18 cellular contexts compared by ENCODE assay signal in genomic region chr22:48106715-48107259, GRCh38.
DNase-seq lines count a peak whose midpoint lies in the region; FAIRE-seq and TF ChIP-seq lines count a peak whose summit lies in the region.
"Had no signal": no experiment of that assay in that cellular context is flagged by ENCODE, and none has a peak within 500 bp of the region (broad histone marks: within the 10 kb centered on the region; RNA-seq: fewer than 3 reads in every experiment).

No MANE protein-coding gene starts in this region.

- H3K27me3 Mint-ChIP-seq in type B pancreatic cell: peaks cover 28% of the 10 kb centered on the region

- no peaks in the 10 kb centered on the region for H3K36me3 Mint-ChIP-seq in type B pancreatic cell
- H3K36me3 Mint-ChIP-seq: CD4-positive, alpha-beta memory T cell had no signal

- H3K27ac Mint-ChIP-seq in type B pancreatic cell: no peak overlapping the region
- H3K27ac Mint-ChIP-seq: CD4-positive, alpha-beta memory T cell had no signal

- H3K27me3 ChIP-seq in OCI-LY1 (ENCODE audit: insufficient read depth, low read length): no peaks in the 10 kb centered on the region

- CTCF ChIA-PET in OCI-LY7 (lab: Charles Lee; ENCODE audit: unreplicated experiment): no interaction called here

- H3K4me2 ChIP-seq in OCI-LY1 (ENCODE audit: low read length): no peak overlapping the region
- H3K4me2 ChIP-seq in OCI-LY7 (ENCODE audit: low read length): no peak overlapping the region

- no peaks in the 10 kb centered on the region for H3K9me3 Mint-ChIP-seq in type B pancreatic cell

- POLR2A ChIA-PET in OCI-LY7 (lab: Charles Lee): interaction anchor here (0.6 kb wide), 1 partner anchor 30 kb away, joined by 3 read pairs; no protein-coding TSS in a partner anchor

- H3K9me3 ChIP-seq in OCI-LY1 (ENCODE audit: low read length) (peaks cover 8% of the 10 kb centered on the region; the same call in 1 of the 2 replicates), OCI-LY7 (ENCODE audit: low read length) (peaks cover 26% of the 10 kb centered on the region; the same call in 1 of the 2 replicates)

- BruUV-seq in OCI-LY7 (replicated peaks; lab: Mats Ljungman, UMichigan): no TSS peak

- DNase-seq in ecto neural progenitor cell (ENCODE audit: low spot score) (peak; percentile 20), mesenteric fat pad (ENCODE audit: low spot score) (peak; percentile 51), type B pancreatic cell (ENCODE audit: extremely low spot score, unreplicated experiment) (peak; percentile 29), OCI-LY7 (ENCODE audit: low spot score) (no peak), GM19239 (ENCODE audit: insufficient read length, low spot score) (no peak)
- DNase-seq: C1 segment of cervical spinal cord; Calu3; CD4-positive, alpha-beta memory T cell; COR-L47; DMS53; DMS79 treated with DMSO at 0.1 percent for 48 hours; GF-D8; GOT3; H7; HCEC 1CT had no signal

- H3F3A ChIP-seq in OCI-LY1 (ENCODE audit: insufficient read depth, low read length): no peaks in the 10 kb centered on the region

- H3K27ac ChIP-seq in OCI-LY1 (ENCODE audit: low read depth, low read length, poor library complexity, severe bottlenecking): peak overlapping the region; percentile 94
- no peak overlapping the region for H3K27ac ChIP-seq in OCI-LY7 (ENCODE audit: low read depth, low read length, poor library complexity, severe bottlenecking)

- no peaks in the 10 kb centered on the region for H3K4me1 Mint-ChIP-seq in type B pancreatic cell (ENCODE audit: unreplicated experiment)
- H3K4me1 Mint-ChIP-seq: CD4-positive, alpha-beta memory T cell had no signal

- H4K20me1 ChIP-seq in OCI-LY1 (ENCODE audit: insufficient read depth, low read length): no peaks in the 10 kb centered on the region
- H4K20me1 ChIP-seq in OCI-LY7 (ENCODE audit: insufficient read depth, low read length): no peaks in the 10 kb centered on the region

- TF ChIP-seq CTCF in OCI-LY1 (IDR thresholded peaks at IDR 0.05; ENCODE audit: low read length) (no peak), type B pancreatic cell (conservative IDR thresholded peaks at IDR 0.05) (no peak), OCI-LY7 (conservative IDR thresholded peaks at IDR 0.05; ENCODE audit: low read length) (no peak)

- H3K4me3 Mint-ChIP-seq in type B pancreatic cell: no peak overlapping the region
- H3K4me3 Mint-ChIP-seq: CD4-positive, alpha-beta memory T cell had no signal

- intact Hi-C loops in OCI-LY7 (cut with micrococcal nuclease; ENCODE audit: unreplicated experiment): no loop called here

- H3K79me2 ChIP-seq in OCI-LY1 (ENCODE audit: insufficient read depth, low read length) (no peaks in the 10 kb centered on the region), OCI-LY7 (ENCODE audit: insufficient read depth, low read depth, low read length) (no peaks in the 10 kb centered on the region)

- no peak overlapping the region for H3K9ac ChIP-seq in OCI-LY1 (ENCODE audit: low read length)

- no peak overlapping the region for H3K4me3 ChIP-seq in OCI-LY1 (ENCODE audit: low read depth, low read length, poor library complexity, severe bottlenecking)
- H3K4me3 ChIP-seq in OCI-LY7 (ENCODE audit: low read depth, low read length, poor library complexity, severe bottlenecking): no peak overlapping the region

- no peak for FAIRE-seq in GM19239 (lab: Jason Lieb, UNC)
- FAIRE-seq: GM12891, GM18507 had no signal

- H3K36me3 ChIP-seq in OCI-LY1 (ENCODE audit: insufficient read depth, low read length) (peaks cover 5% of the 10 kb centered on the region; the same call in 1 of the 2 replicates), OCI-LY7 (ENCODE audit: insufficient read depth, low read length) (peaks cover 3% of the 10 kb centered on the region; the same call in 1 of the 2 replicates)

- H3K9me2 ChIP-seq in OCI-LY1 (ENCODE audit: low read depth, low read length): no peaks in the 10 kb centered on the region
- H3K9me2 ChIP-seq in OCI-LY7 (ENCODE audit: insufficient read depth, low read length): no peaks in the 10 kb centered on the region

- H3K4me1 ChIP-seq in OCI-LY1 (ENCODE audit: insufficient read depth, low read length, severe bottlenecking) (peaks cover 44% of the 10 kb centered on the region), OCI-LY7 (ENCODE audit: insufficient read depth, low read length, poor library complexity, severe bottlenecking) (peaks cover 23% of the 10 kb centered on the region)

- H2AFZ ChIP-seq in OCI-LY1 (ENCODE audit: low read length): no peak overlapping the region; the same call in 1 of the 2 replicates
- H2AFZ ChIP-seq in OCI-LY7 (ENCODE audit: low read length): no peak overlapping the region

Comparison
In these comparisons a context has a peak if more than half of its experiments do, and no peak if none do; other contexts are left out.
1. DNase-seq: peak in ecto neural progenitor cell (single experiment), mesenteric fat pad (single experiment) and type B pancreatic cell (single experiment); none in OCI-LY7 (single experiment) and GM19239 (single experiment).